ENCODE assay signal across 8 cellular contexts in the genomic region with DNA sequence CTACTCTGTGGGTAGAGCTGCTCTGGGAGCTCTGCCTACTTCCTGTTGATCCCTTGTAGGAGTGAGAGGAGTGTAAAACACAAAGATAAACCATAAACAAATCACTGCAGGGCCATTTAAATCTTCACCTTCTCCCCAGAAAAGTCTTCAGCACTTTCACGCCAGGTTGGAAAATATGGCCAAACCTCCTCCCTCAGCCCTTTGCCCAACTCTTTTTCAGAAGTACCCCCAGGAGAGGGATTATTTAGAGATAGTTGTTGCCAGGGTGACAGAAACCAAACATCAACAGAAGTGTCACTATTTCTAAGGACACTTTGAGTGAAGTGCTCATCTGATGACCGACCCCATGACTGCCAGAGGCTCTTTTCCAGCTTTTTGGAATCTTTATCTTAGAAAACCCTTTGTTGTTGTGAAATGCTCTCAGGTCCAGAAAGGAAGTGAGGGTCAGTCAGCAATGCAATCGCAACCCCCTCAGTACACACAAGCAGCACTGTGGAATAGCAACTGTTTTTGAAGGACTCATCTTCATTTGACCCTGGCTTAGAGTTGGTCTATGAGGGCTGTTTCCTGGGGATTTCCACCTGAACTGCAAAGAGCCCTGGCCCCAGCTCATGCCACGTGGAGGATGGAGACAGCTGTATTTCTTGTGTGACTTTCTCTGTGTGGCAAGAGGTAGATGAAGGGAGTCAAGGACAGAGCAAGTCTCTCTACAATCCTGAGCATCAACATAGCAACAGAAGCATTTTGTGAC. TPM values are rescaled to one million over a fixed set of nuclear protein-coding genes. Genes with fewer than 3 reads are reported as not detected.
DNase-seq lines count a peak whose midpoint lies in the region; ATAC-seq, FAIRE-seq and TF ChIP-seq lines count a peak whose summit lies in the region.

No MANE protein-coding gene starts in this region.

- H3K79me2 ChIP-seq in GM12878 (ENCODE audit: control insufficient read depth, insufficient read depth, low read length): no peaks in the 10 kb centered on the region

- H3K27ac ChIP-seq in GM12878 (ENCODE audit: control insufficient read depth, insufficient read depth) (no peak overlapping the region), mesodermal cell (ENCODE audit: low read depth, low read length, severe bottlenecking) (peak overlapping the region; percentile 92)

- ATAC-seq in HG03066 (IDR thresholded peaks at IDR 0.05; ENCODE audit: low read depth, unreplicated experiment) (peak; percentile 30), GM12878 (peak; percentile 54), GM21619 (IDR thresholded peaks at IDR 0.05; ENCODE audit: unreplicated experiment) (no peak), HG03108 (IDR thresholded peaks at IDR 0.05; ENCODE audit: unreplicated experiment) (no peak)

- H3K4me2 ChIP-seq in GM12878 (ENCODE audit: control insufficient read depth, insufficient read depth): 0 out of 2 replicates have a peak overlapping the region, but pooled peaks have one; percentile 22

- H3K4me3 ChIP-seq in GM12878 (no peak overlapping the region), mesodermal cell (ENCODE audit: extremely low read depth, insufficient read depth, low read length, poor library complexity, severe bottlenecking) (no peak overlapping the region)

- POLR2A ChIA-PET in GM12878 (lab: Charles Lee): interaction anchor here (0.7 kb wide), 1 partner anchor 433 kb away, joined by 3 read pairs; no protein-coding TSS in a partner anchor

- RAD21 ChIA-PET in GM12878 (lab: Charles Lee; ENCODE audit: unreplicated experiment): interaction anchor here (1.0 to 1.5 kb wide), 8 partner anchors 8 to 307 kb away, joined by 3 to 6 read pairs (median 4); no protein-coding TSS in a partner anchor

- in situ Hi-C loops in GM12878 (cut with MboI): no loop called here

- no peak for TF ChIP-seq RAD21 in GM12878 (IDR thresholded peaks at IDR 0.05; ENCODE audit: insufficient read depth, low read depth, low read length)

- TF ChIP-seq EP300 in GM12878 (IDR thresholded peaks at IDR 0.05; ENCODE audit: borderline replicate concordance in 1 of 2, control insufficient read depth in 1 of 2, low read depth in 2 of 2, low read length in 2 of 2): no peak

- CTCF ChIA-PET in GM12878 (lab: Yijun Ruan, JAX): interaction anchor here (1.0 to 3.2 kb wide), 6 partner anchors 9 to 309 kb away, joined by 3 to 17 read pairs (median 3); no protein-coding TSS in a partner anchor

- no peaks in the 10 kb centered on the region for H3K27me3 ChIP-seq in GM12878 (replicated peaks in 1 of 2; ENCODE audit: control insufficient read depth in 2 of 2, insufficient read depth in 2 of 2, low read length in 1 of 2)

- no peak overlapping the region for H3K9ac ChIP-seq in GM12878 (ENCODE audit: control insufficient read depth, insufficient read depth, low read length)

- H3K36me3 ChIP-seq in GM12878 (ENCODE audit: control insufficient read depth in 2 of 2, insufficient read depth in 2 of 2, low read length in 1 of 2): no peaks in the 10 kb centered on the region
- no peaks in the 10 kb centered on the region for H3K36me3 ChIP-seq in mesodermal cell (ENCODE audit: control insufficient read depth, insufficient read depth, low read length)

- no TSS peak for BruUV-seq in GM12878 (replicated peaks; lab: Mats Ljungman, UMichigan)

- intact Hi-C loops in GM12878 (cut with micrococcal nuclease; ENCODE audit: unreplicated experiment): loop anchor here (5.0 kb wide), 1 partner anchor 509 kb away; a partner anchor contains a TSS

- WGBS in GM12878 (ENCODE audit: insufficient coverage, insufficient replicate concordance, low lambda C conversion rate, missing lambda C conversion rate): 70% methylated on average over 4 of the region's 4 CpGs
- WGBS in mesodermal cell (ENCODE audit: insufficient coverage in 2 of 2), 2 experiments: 74 to 82% methylated on average over 2 to 3 of the region's 4 CpGs

- H3K9me3 ChIP-seq in GM12878 (replicated peaks; ENCODE audit: control insufficient read depth, insufficient read depth, low read length) (no peaks in the 10 kb centered on the region; the same call in 2 of the 3 replicates), mesodermal cell (ENCODE audit: control insufficient read depth, low read length) (no peaks in the 10 kb centered on the region)

- SMC1A ChIA-PET in GM12878 (lab: Charles Lee; ENCODE audit: uncharacterized antibody, unreplicated experiment): interaction anchor here (0.6 to 3.0 kb wide), 18 partner anchors 9 to 865 kb away, joined by 3 to 15 read pairs (median 4); no protein-coding TSS in a partner anchor

- no peaks in the 10 kb centered on the region for H4K20me1 ChIP-seq in GM12878 (ENCODE audit: control insufficient read depth, insufficient read depth)

- TF ChIP-seq CTCF in GM12878 (IDR thresholded peaks at IDR 0.05 in 2 of 3, conservative IDR thresholded peaks at IDR 0.05 in 1 of 3; ENCODE audit: control insufficient read depth in 2 of 3, extremely low read depth in 1 of 3, insufficient read depth in 1 of 3, low read depth in 3 of 3, low read length in 3 of 3): no peak

- peak; percentile 7 for FAIRE-seq in GM12878 (lab: Jason Lieb, UNC)
- FAIRE-seq in GM12892 (lab: Jason Lieb, UNC): no peak

- peak overlapping the region; percentile 48 for H2AFZ ChIP-seq in GM12878 (ENCODE audit: control insufficient read depth, low read depth, low read length)

- peaks cover 21% of the 10 kb centered on the region for H3K4me1 ChIP-seq in GM12878 (ENCODE audit: control insufficient read depth, insufficient read depth, low read length)
- H3K4me1 ChIP-seq in mesodermal cell (ENCODE audit: control insufficient read depth, insufficient read depth, low read length, poor library complexity, severe bottlenecking): peaks cover 20% of the 10 kb centered on the region

- TF ChIP-seq POLR2A in GM12878 (IDR thresholded peaks at IDR 0.05; ENCODE audit: low read depth, low read length) (no peak), GM12892 (IDR thresholded peaks at IDR 0.05; ENCODE audit: low read depth, low read length) (no peak)

- DNase-seq in COLO829 (ENCODE audit: low spot score) (peak; percentile 74), GM12878 (ENCODE audit: low read depth, low spot score) (no peak), GM12892 (ENCODE audit: insufficient read length) (no peak), NK-92 (lab: John Stamatoyannopoulos, UW; ENCODE audit: unreplicated experiment) (no peak)

TF ChIP-seq in GM12878, 131 proteins besides CTCF, POLR2A, EP300 and RAD21:
- TF ChIP-seq, protein P1, sequence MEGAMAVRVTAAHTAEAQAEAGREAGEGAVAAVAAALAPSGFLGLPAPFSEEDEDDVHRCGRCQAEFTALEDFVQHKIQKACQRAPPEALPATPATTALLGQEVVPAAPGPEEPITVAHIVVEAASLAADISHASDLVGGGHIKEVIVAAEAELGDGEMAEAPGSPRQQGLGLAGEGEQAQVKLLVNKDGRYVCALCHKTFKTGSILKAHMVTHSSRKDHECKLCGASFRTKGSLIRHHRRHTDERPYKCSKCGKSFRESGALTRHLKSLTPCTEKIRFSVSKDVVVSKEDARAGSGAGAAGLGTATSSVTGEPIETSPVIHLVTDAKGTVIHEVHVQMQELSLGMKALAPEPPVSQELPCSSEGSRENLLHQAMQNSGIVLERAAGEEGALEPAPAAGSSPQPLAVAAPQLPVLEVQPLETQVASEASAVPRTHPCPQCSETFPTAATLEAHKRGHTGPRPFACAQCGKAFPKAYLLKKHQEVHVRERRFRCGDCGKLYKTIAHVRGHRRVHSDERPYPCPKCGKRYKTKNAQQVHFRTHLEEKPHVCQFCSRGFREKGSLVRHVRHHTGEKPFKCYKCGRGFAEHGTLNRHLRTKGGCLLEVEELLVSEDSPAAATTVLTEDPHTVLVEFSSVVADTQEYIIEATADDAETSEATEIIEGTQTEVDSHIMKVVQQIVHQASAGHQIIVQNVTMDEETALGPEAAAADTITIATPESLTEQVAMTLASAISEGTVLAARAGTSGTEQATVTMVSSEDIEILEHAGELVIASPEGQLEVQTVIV (IDR thresholded peaks at IDR 0.05; ENCODE audit: borderline replicate concordance, partially characterized antibody): no peak
- 0 out of 2 replicates have a peak, but pooled peaks have one; percentile 15 for TF ChIP-seq YY1 (IDR thresholded peaks at IDR 0.05; ENCODE audit: low read depth, low read length)
- TF ChIP-seq, protein P2, sequence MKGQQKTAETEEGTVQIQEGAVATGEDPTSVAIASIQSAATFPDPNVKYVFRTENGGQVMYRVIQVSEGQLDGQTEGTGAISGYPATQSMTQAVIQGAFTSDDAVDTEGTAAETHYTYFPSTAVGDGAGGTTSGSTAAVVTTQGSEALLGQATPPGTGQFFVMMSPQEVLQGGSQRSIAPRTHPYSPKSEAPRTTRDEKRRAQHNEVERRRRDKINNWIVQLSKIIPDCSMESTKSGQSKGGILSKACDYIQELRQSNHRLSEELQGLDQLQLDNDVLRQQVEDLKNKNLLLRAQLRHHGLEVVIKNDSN (IDR thresholded peaks at IDR 0.05; ENCODE audit: borderline replicate concordance, extremely low read length, insufficient read depth, low read depth, low read length): peak; percentile 18
- TF ChIP-seq ZZZ3 (IDR thresholded peaks at IDR 0.05; ENCODE audit: control insufficient read depth, insufficient read length, low read depth): no peak
- TF ChIP-seq MYC (IDR thresholded peaks at IDR 0.05; ENCODE audit: insufficient read depth, insufficient read length, insufficient replicate concordance, low read length, severe bottlenecking): peak; percentile 25
TF ChIP-seq in GM12878: peak in this region for 3.

RNA-seq across cellular contexts. Expression of a gene that starts 24.6 kb away (rescaled TPM):
- 46.6 and 49.7 TPM in 2 replicates for total RNA-seq in GM12878 (2013; cell fraction: nucleolus; rRNA removed)
- total RNA-seq in GM12878 (2014; rRNA removed) (16.3 and 17.3 TPM in 2 replicates), GM12878 (2014; rRNA removed; fragmentation: Illumina TruSeq; extraction: Trizol) (18.6 and 20.2 TPM in 2 replicates), GM12878 (2021) (20.2 and 20.4 TPM in 2 replicates)
- polyA plus RNA-seq in GM12878 (2011; ENCODE audit: low read depth): 19.3 TPM
- polyA plus RNA-seq in GM12878 (2011; rRNA removed) (33.9 and 48.3 TPM in 2 replicates), GM12878 (2014; fragmentation: Illumina TruSeq; extraction: Trizol) (27.8 and 37.0 TPM in 2 replicates), GM12878 (2014; fragmentation: Nextera tagmentation; extraction: Ambion mirVana) (10 to 100 TPM; 15.0 to 19.9 TPM), GM12878 (2014; rRNA removed) (14.0 and 18.2 TPM in 2 replicates), GM12878 (2016; fragmentation: Nextera tagmentation; extraction: Ambion mirVana) (10 to 100 TPM; 23.3 to 23.4 TPM)
- 14.4 and 20.8 TPM in 2 replicates for polyA plus RNA-seq in GM12878 (2011; cell fraction: cytosol; rRNA removed)
- 33.0 and 34.6 TPM in 2 replicates for polyA plus RNA-seq in GM12878 (2011; cell fraction: nucleus; rRNA removed)
- polyA plus RNA-seq in GM12878 (2012): 20.3 and 30.4 TPM in 2 replicates
- polyA minus RNA-seq in GM12878 (2011; rRNA and poly(A)+ RNA removed): 27.8 and 33.1 TPM in 2 replicates
- polyA minus RNA-seq in GM12878 (2011; cell fraction: cytosol; rRNA and poly(A)+ RNA removed): 8.7 and 9.8 TPM in 2 replicates
- 22.0 and 26.3 TPM in 2 replicates for polyA minus RNA-seq in GM12878 (2011; cell fraction: nucleus; rRNA and poly(A)+ RNA removed)
- 12.5 TPM for polyA plus RNA-seq in mesodermal cell (2013, experiment 1 of 2)
- polyA plus RNA-seq in mesodermal cell (2013, experiment 2 of 2): 14.0 TPM
- 28.1 TPM for polyA plus RNA-seq in GM12892 (2012; ENCODE audit: missing spikeins)

Comparison
In these comparisons a context has a peak if more than half of its experiments do, and no peak if none do; other contexts are left out.
1. ATAC-seq: peak in HG03066 (single experiment) and GM12878 (single experiment); none in GM21619 (single experiment) and HG03108 (single experiment).